In the genomic region with DNA sequence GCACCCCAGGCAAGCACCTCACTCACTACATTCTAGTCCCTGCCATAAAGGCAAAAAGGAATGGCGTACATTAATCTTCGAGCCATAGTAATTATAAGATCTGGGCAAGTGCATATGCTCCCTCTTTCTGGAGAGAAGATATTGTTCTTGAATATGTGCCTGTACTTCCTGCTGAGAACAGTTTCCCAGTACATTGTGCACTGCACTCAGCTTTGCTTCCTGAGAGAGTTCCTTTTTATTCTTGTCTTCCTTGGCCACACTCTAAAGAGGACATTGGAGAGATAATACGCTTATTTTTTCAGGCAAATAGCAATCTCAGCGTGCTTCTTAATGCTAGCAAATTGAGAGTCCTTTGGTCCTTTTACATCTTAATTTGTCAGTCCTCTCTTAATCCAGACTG, we compare ENCODE assay signal across 23 cellular contexts.
"Had no signal": no experiment of that assay in that cellular context is flagged by ENCODE, and none has a peak within 500 bp of the region (broad histone marks: within the 10 kb centered on the region; RNA-seq: fewer than 3 reads in every experiment).

No MANE protein-coding gene starts in this region.

- ATAC-seq: activated CD4-positive, alpha-beta T cell treated with anti-CD3 and anti-CD28 coated beads for 36 hours; T-cell had no signal

- H3K36me3 ChIP-seq: adrenal gland, breast epithelium had no signal

- H3K4me3 ChIP-seq: adrenal gland, breast epithelium, PC-9 had no signal

- H3K4me2 ChIP-seq: PC-9 had no signal

- DNase-seq: activated CD4-positive, alpha-beta memory T cell treated with anti-CD3 and anti-CD28 coated beads, Interleukin-2, amount 10 ng/mL, durations not matched to agents 7 days and 5 days; activated CD4-positive, alpha-beta T cell treated with anti-CD3 and anti-CD28 coated beads for 36 hours; activated CD4-positive, alpha-beta T cell treated with anti-CD3 and anti-CD28 coated beads, Interleukin-2, amount 50 U/mL, for 1 hour; activated CD8-positive, alpha-beta memory T cell treated with anti-CD3 and anti-CD28 coated beads, Interleukin-2, amount 50 U/mL, for 4 hours; activated naive CD4-positive, alpha-beta T cell treated with anti-CD3 and anti-CD28 coated beads, Interleukin-2, amount 50 U/mL, for 16 hours; activated naive CD8-positive, alpha-beta T cell treated with anti-CD3 and anti-CD28 coated beads, Interleukin-2, amount 10 ng/mL, durations not matched to agents 7 days and 5 days; adrenal gland; anterior cingulate cortex; caudate nucleus; KBM-7; NCI-H1092; NCI-H1417 treated with DMSO at 0.1 percent for 48 hours; NCI-H1694; NCI-H2029; NCI-H226; NCI-H526; PC-9; SIG-M5; T-cell; T-helper 2 cell; T1000 had no signal

- H3K4me1 ChIP-seq: adrenal gland, breast epithelium had no signal

- H3K9me3 ChIP-seq: adrenal gland, breast epithelium had no signal

- H2AFZ ChIP-seq: PC-9 had no signal

- H3K27ac ChIP-seq: adrenal gland, breast epithelium, PC-9, VCaP had no signal

- H3K27me3 ChIP-seq: adrenal gland, breast epithelium had no signal
